ENCODE assay signal across 1 cellular context in the genomic region with DNA sequence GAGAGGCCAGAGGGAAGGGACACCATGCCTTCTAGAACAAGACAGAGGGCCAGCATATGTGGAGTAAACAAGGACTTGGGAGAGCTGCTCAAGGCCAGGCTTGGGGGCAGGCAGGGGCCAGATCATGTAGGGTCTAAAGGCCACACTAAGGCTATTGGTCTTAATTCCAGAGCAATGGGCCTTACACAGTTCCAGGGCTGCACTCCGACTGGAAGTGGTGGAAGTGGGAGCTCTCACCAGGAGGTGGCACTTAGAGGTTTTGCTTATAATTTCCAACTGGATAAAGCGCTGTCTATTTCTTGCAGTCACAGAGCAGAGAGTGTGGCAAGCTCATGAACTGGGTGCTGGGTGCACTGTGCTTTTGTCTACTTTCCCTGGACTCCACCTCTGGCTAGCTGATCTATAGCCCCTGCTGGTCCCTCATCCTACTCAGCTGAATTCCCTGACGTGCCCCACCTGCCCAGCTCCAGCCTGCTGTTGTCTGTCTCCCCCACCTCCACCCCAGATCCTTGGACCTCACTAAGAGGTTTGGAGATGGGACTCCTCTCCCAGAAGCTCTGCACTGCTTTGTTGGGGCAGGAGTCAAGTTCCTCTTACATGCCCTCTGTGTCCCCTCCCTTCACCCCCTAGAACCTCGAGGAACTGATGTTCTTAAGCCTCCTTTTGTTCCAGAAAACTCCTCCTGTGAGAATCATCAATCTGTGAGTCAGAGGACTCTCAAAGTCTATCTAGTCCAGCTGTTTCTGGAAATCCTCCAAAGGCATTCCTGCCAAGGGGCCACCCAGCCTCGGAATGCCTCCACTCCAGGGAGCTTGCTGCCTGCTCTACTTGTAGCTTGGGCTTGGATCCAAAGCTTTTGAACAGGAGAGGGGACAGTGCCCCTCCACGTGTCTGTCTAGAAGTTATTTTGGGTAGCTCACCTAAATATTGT.
TF ChIP-seq lines count a peak whose summit lies in the region.

No MANE protein-coding gene starts in this region.

TF ChIP-seq in HEK293, 187 proteins besides CTCF, POLR2A, EP300 and RAD21 (continued from another document):
- TF ChIP-seq, protein P1, sequence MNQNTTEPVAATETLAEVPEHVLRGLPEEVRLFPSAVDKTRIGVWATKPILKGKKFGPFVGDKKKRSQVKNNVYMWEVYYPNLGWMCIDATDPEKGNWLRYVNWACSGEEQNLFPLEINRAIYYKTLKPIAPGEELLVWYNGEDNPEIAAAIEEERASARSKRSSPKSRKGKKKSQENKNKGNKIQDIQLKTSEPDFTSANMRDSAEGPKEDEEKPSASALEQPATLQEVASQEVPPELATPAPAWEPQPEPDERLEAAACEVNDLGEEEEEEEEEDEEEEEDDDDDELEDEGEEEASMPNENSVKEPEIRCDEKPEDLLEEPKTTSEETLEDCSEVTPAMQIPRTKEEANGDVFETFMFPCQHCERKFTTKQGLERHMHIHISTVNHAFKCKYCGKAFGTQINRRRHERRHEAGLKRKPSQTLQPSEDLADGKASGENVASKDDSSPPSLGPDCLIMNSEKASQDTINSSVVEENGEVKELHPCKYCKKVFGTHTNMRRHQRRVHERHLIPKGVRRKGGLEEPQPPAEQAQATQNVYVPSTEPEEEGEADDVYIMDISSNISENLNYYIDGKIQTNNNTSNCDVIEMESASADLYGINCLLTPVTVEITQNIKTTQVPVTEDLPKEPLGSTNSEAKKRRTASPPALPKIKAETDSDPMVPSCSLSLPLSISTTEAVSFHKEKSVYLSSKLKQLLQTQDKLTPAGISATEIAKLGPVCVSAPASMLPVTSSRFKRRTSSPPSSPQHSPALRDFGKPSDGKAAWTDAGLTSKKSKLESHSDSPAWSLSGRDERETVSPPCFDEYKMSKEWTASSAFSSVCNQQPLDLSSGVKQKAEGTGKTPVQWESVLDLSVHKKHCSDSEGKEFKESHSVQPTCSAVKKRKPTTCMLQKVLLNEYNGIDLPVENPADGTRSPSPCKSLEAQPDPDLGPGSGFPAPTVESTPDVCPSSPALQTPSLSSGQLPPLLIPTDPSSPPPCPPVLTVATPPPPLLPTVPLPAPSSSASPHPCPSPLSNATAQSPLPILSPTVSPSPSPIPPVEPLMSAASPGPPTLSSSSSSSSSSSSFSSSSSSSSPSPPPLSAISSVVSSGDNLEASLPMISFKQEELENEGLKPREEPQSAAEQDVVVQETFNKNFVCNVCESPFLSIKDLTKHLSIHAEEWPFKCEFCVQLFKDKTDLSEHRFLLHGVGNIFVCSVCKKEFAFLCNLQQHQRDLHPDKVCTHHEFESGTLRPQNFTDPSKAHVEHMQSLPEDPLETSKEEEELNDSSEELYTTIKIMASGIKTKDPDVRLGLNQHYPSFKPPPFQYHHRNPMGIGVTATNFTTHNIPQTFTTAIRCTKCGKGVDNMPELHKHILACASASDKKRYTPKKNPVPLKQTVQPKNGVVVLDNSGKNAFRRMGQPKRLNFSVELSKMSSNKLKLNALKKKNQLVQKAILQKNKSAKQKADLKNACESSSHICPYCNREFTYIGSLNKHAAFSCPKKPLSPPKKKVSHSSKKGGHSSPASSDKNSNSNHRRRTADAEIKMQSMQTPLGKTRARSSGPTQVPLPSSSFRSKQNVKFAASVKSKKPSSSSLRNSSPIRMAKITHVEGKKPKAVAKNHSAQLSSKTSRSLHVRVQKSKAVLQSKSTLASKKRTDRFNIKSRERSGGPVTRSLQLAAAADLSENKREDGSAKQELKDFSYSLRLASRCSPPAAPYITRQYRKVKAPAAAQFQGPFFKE (tag by site-specific recombination; IDR thresholded peaks at IDR 0.05; ENCODE audit: borderline replicate concordance) = no peak
- TF ChIP-seq, protein P2, sequence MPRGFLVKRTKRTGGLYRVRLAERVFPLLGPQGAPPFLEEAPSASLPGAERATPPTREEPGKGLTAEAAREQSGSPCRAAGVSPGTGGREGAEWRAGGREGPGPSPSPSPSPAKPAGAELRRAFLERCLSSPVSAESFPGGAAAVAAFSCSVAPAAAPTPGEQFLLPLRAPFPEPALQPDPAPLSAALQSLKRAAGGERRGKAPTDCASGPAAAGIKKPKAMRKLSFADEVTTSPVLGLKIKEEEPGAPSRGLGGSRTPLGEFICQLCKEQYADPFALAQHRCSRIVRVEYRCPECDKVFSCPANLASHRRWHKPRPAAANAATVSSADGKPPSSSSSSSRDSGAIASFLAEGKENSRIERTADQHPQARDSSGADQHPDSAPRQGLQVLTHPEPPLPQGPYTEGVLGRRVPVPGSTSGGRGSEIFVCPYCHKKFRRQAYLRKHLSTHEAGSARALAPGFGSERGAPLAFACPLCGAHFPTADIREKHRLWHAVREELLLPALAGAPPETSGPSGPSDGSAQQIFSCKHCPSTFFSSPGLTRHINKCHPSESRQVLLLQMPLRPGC (tag by site-specific recombination; IDR thresholded peaks at IDR 0.05) = no peak
- TF ChIP-seq ZNF610 (tag by site-specific recombination; IDR thresholded peaks at IDR 0.05; ENCODE audit: borderline replicate concordance) (no peak), ZEB2 (tag by site-specific recombination; IDR thresholded peaks at IDR 0.05) (no peak), YY2 (tag by site-specific recombination; IDR thresholded peaks at IDR 0.05) (no peak), ZSCAN16 (tag by site-specific recombination; IDR thresholded peaks at IDR 0.05) (no peak), GLIS1 (tag by site-specific recombination; IDR thresholded peaks at IDR 0.05) (peak; percentile 64), EGR2 (tag by site-specific recombination; IDR thresholded peaks at IDR 0.05; ENCODE audit: low read depth) (no peak), ZNF658 (tag by site-specific recombination; IDR thresholded peaks at IDR 0.05) (no peak), ZBTB20 (tag by site-specific recombination; IDR thresholded peaks at IDR 0.05) (no peak), OVOL3 (tag by site-specific recombination; IDR thresholded peaks at IDR 0.05) (no peak), ZXDB (tag by site-specific recombination; IDR thresholded peaks at IDR 0.05) (no peak), ZNF114 (tag by site-specific recombination; IDR thresholded peaks at IDR 0.05) (no peak), ZNF664 (tag by site-specific recombination; IDR thresholded peaks at IDR 0.05) (no peak), ZNF2 (tag by site-specific recombination; IDR thresholded peaks at IDR 0.05) (no peak), ZNF239 (tag by site-specific recombination; IDR thresholded peaks at IDR 0.05) (no peak), KLF1 (tag by site-specific recombination; IDR thresholded peaks at IDR 0.05) (no peak), ZNF830 (tag by site-specific recombination; IDR thresholded peaks at IDR 0.05; ENCODE audit: low read depth) (no peak), ZIC2 (tag by site-specific recombination; IDR thresholded peaks at IDR 0.05) (peak; percentile 90), ZNF366 (tag by site-specific recombination; conservative IDR thresholded peaks at IDR 0.05) (no peak), ZBTB48 (tag by site-specific recombination; IDR thresholded peaks at IDR 0.05) (0 out of 2 replicates have a peak, but pooled peaks have one; percentile 36)
- TF ChIP-seq, protein P3, sequence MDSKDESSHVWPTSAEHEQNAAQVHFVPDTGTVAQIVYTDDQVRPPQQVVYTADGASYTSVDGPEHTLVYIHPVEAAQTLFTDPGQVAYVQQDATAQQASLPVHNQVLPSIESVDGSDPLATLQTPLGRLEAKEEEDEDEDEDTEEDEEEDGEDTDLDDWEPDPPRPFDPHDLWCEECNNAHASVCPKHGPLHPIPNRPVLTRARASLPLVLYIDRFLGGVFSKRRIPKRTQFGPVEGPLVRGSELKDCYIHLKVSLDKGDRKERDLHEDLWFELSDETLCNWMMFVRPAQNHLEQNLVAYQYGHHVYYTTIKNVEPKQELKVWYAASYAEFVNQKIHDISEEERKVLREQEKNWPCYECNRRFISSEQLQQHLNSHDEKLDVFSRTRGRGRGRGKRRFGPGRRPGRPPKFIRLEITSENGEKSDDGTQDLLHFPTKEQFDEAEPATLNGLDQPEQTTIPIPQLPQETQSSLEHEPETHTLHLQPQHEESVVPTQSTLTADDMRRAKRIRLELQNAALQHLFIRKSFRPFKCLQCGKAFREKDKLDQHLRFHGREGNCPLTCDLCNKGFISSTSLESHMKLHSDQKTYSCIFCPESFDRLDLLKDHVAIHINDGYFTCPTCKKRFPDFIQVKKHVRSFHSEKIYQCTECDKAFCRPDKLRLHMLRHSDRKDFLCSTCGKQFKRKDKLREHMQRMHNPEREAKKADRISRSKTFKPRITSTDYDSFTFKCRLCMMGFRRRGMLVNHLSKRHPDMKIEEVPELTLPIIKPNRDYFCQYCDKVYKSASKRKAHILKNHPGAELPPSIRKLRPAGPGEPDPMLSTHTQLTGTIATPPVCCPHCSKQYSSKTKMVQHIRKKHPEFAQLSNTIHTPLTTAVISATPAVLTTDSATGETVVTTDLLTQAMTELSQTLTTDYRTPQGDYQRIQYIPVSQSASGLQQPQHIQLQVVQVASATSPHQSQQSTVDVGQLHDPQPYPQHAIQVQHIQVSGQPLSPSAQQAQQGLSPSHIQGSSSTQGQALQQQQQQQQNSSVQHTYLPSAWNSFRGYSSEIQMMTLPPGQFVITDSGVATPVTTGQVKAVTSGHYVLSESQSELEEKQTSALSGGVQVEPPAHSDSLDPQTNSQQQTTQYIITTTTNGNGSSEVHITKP (tag by site-specific recombination; IDR thresholded peaks at IDR 0.05) = no peak
- TF ChIP-seq, protein P4, sequence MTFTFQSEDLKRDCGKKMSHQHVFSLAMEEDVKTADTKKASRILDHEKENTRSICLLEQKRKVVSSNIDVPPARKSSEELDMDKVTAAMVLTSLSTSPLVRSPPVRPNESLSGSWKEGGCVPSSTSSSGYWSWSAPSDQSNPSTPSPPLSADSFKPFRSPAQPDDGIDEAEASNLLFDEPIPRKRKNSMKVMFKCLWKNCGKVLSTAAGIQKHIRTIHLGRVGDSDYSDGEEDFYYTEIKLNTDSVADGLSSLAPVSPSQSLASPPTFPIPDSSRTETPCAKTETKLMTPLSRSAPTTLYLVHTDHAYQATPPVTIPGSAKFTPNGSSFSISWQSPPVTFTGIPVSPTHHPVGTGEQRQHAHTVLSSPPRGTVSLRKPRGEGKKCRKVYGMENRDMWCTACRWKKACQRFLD (tag by site-specific recombination; IDR thresholded peaks at IDR 0.05) = no peak
- TF ChIP-seq, protein P5, sequence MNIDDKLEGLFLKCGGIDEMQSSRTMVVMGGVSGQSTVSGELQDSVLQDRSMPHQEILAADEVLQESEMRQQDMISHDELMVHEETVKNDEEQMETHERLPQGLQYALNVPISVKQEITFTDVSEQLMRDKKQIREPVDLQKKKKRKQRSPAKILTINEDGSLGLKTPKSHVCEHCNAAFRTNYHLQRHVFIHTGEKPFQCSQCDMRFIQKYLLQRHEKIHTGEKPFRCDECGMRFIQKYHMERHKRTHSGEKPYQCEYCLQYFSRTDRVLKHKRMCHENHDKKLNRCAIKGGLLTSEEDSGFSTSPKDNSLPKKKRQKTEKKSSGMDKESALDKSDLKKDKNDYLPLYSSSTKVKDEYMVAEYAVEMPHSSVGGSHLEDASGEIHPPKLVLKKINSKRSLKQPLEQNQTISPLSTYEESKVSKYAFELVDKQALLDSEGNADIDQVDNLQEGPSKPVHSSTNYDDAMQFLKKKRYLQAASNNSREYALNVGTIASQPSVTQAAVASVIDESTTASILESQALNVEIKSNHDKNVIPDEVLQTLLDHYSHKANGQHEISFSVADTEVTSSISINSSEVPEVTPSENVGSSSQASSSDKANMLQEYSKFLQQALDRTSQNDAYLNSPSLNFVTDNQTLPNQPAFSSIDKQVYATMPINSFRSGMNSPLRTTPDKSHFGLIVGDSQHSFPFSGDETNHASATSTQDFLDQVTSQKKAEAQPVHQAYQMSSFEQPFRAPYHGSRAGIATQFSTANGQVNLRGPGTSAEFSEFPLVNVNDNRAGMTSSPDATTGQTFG (tag by site-specific recombination; IDR thresholded peaks at IDR 0.05; ENCODE audit: borderline replicate concordance) = no peak
- TF ChIP-seq, protein P6, sequence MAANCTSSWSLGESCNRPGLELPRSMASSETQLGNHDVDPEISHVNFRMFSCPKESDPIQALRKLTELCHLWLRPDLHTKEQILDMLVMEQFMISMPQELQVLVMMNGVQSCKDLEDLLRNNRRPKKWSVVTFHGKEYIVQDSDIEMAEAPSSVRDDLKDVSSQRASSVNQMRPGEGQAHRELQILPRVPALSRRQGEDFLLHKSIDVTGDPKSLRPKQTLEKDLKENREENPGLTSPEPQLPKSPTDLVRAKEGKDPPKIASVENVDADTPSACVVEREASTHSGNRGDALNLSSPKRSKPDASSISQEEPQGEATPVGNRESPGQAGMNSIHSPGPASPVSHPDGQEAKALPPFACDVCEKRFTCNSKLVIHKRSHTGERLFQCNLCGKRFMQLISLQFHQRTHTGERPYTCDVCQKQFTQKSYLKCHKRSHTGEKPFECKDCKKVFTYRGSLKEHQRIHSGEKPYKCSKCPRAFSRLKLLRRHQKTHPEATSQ (tag by site-specific recombination; IDR thresholded peaks at IDR 0.05) = no peak
- TF ChIP-seq, protein P7, sequence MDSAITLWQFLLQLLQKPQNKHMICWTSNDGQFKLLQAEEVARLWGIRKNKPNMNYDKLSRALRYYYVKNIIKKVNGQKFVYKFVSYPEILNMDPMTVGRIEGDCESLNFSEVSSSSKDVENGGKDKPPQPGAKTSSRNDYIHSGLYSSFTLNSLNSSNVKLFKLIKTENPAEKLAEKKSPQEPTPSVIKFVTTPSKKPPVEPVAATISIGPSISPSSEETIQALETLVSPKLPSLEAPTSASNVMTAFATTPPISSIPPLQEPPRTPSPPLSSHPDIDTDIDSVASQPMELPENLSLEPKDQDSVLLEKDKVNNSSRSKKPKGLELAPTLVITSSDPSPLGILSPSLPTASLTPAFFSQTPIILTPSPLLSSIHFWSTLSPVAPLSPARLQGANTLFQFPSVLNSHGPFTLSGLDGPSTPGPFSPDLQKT (IDR thresholded peaks at IDR 0.05; ENCODE audit: borderline replicate concordance, low read depth, low read length) = no peak
